Comparison of ENCODE assay signal across 20 cellular contexts in the genomic region with DNA sequence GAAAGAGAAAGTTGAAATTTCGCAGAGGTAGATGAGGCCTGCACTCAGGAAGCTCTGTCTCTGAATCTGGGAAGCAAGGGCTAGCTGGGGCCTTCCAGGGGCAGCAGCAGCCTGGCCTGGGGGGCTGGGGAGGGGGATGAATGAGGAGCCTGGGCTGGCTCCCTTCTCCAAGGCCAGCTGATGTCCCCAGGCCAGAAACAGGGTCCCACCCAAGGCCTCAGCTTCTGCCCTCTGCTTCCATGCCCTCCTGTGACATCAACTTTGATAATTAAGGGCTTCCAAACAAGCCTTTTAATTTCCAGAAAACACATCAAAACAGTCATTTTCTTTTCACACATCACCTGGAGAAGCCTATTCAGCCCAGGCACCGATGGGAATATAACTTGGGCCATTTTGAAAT. TPM values are rescaled to one million over a fixed set of nuclear protein-coding genes. Genes with fewer than 3 reads are reported as not detected.
DNase-seq lines count a peak whose midpoint lies in the region; ATAC-seq, FAIRE-seq and TF ChIP-seq lines count a peak whose summit lies in the region.
"Had no signal": no experiment of that assay in that cellular context is flagged by ENCODE, and none has a peak within 500 bp of the region (broad histone marks: within the 10 kb centered on the region; RNA-seq: fewer than 3 reads in every experiment).

No MANE protein-coding gene starts in this region.

- 0 out of 2 replicates have a peak overlapping the region, but pooled peaks have one; percentile 44 for H3K27ac ChIP-seq in SK-N-MC
- H3K27ac ChIP-seq in prostate gland: peak overlapping the region; percentile 44 to 46
- no peak overlapping the region for H3K27ac ChIP-seq in pancreas

- FAIRE-seq in pancreas (lab: Jason Lieb, UNC): no peak
- FAIRE-seq: A549, GM12891, GM18507 had no signal

- TF ChIP-seq POLR2A in prostate gland (IDR thresholded peaks at IDR 0.05): no peak

- H3K36me3 ChIP-seq in SK-N-MC (ENCODE audit: insufficient read depth, low read length) (peaks cover 57% of the 10 kb centered on the region), prostate gland (no peaks in the 10 kb centered on the region), pancreas (no peaks in the 10 kb centered on the region)

- intact Hi-C loops in prostate gland (cut with DNase I) (no loop called here), pancreas (cut with DNase I) (no loop called here)

- WGBS in prostate gland: 82% methylated on average over 2 of the region's 2 CpGs
- WGBS in pancreas, 2 donors: 78 to 86% methylated on average over 2 of the region's 2 CpGs

- H3K9ac ChIP-seq in SK-N-MC (ENCODE audit: insufficient read length): no peak overlapping the region
- H3K9ac ChIP-seq: SK-N-SH had no signal

- DNase-seq in EH (ENCODE audit: low read depth) (peak; percentile 27), SK-N-MC (ENCODE audit: low read depth, low spot score) (no peak), foreskin melanocyte (peak; percentile 30), prostate gland (ENCODE audit: low spot score) (no peak), activated gamma-delta T cell treated with Interleukin-2 at 50 U/mL for 16 hours (no peak), pancreas (no peak), NCI-H748 treated with DMSO at 0.1 percent for 48 hours (lab: John Stamatoyannopoulos, UW) (no peak)
- DNase-seq: C1 segment of cervical spinal cord, DND-41, GF-D8, NCI-H1930, NCI-H2171, NCI-H446 treated with DMSO at 0.1 percent for 48 hours, SK-N-SH had no signal

- no peaks in the 10 kb centered on the region for H3K9me3 ChIP-seq in SK-N-MC (ENCODE audit: low read depth, low read length)
- H3K9me3 ChIP-seq in prostate gland: no peaks in the 10 kb centered on the region
- no peaks in the 10 kb centered on the region for H3K9me3 ChIP-seq in pancreas
- H3K9me3 ChIP-seq: A549, SK-N-SH had no signal

- no peak overlapping the region for H3K4me3 ChIP-seq in SK-N-MC
- no peak overlapping the region for H3K4me3 ChIP-seq in prostate gland
- H3K4me3 ChIP-seq in pancreas: no peak overlapping the region
- H3K4me3 ChIP-seq: A549 had no signal

- no peak for TF ChIP-seq CTCF in prostate gland (IDR thresholded peaks at IDR 0.05)
- TF ChIP-seq CTCF in pancreas (IDR thresholded peaks at IDR 0.05): no peak

- ATAC-seq in pancreas (no peak), HG02623 (IDR thresholded peaks at IDR 0.05; ENCODE audit: unreplicated experiment) (no peak)
- ATAC-seq: A549, Right ventricle myocardium inferior had no signal

- H3K27me3 ChIP-seq in prostate gland (replicated peaks; ENCODE audit: insufficient read depth) (no peaks in the 10 kb centered on the region), pancreas (peaks cover 5 to 79% (median 30%) of the 10 kb centered on the region in 4 donors)

- H3K4me1 ChIP-seq in prostate gland (replicated peaks) (no peaks in the 10 kb centered on the region), pancreas (peaks cover 5 to 7% (median 5%) of the 10 kb centered on the region in 3 donors)

RNA-seq across cellular contexts. Expression of a gene that starts 15.4 kb away (rescaled TPM):
- total RNA-seq in prostate gland (10 to 100 TPM; 16.0 to 20.4 TPM), pancreas (1 to 10 TPM in 1 of 6 donors, under 1 TPM in 5; 0.14 to 1.3 (median 0.23) TPM)
- polyA plus RNA-seq in pancreas: under 1 TPM; 0.12 to 0.42 TPM
- polyA plus RNA-seq: IgD-negative memory B cell had no signal

Comparison
In these comparisons a context has a peak if more than half of its experiments do, and no peak if none do; other contexts are left out.
1. DNase-seq: peak in EH (single experiment) and foreskin melanocyte (single experiment); none in SK-N-MC (single experiment), prostate gland (single experiment), activated gamma-delta T cell treated with Interleukin-2 at 50 U/mL for 16 hours (single experiment), pancreas (0 of 6) and NCI-H748 treated with DMSO at 0.1 percent for 48 hours (single experiment).
2. H3K27ac ChIP-seq: peak in SK-N-MC (single experiment) and prostate gland (2 of 2); none in pancreas (0 of 4).
3. RNA of a gene that starts 15.4 kb away (total RNA-seq): 16.0 to 20.4 TPM in prostate gland; 0.14 to 1.3 TPM in pancreas; every median in the first group is over 4 times any median in the second.